8 cellular contexts compared by ENCODE assay signal in genomic region chr10:103712898-103713498, GRCh38.
A peak's percentile ranks its signal among the peaks of the same experiment; 100 is the strongest.
DNase-seq lines count a peak whose midpoint lies in the region; ATAC-seq and FAIRE-seq lines count a peak whose summit lies in the region.

No MANE protein-coding gene starts in this region.

- peak; percentile 80 for FAIRE-seq in endometrium (lab: Jason Lieb, UNC)

- DNase-seq in NCI-H187 (lab: John Stamatoyannopoulos, UW) (peak; percentile 4 to 22), NCI-H187 treated with DMSO at 0.1 percent for 48 hours (lab: John Stamatoyannopoulos, UW) (no peak), NOMO-1 (lab: John Stamatoyannopoulos, UW; ENCODE audit: unreplicated experiment in 2 of 2) (peak; percentile 57 to 68), middle frontal gyrus (ENCODE audit: extremely low spot score, low spot score) (peak; percentile 76)
- peak; percentile 46 to 88 (median 58) for DNase-seq in activated CD8-positive, alpha-beta memory T cell treated with anti-CD3 and anti-CD28 coated beads for 48 hours (ENCODE audit: low read depth in 2 of 3, low spot score in 2 of 3)
- peak; percentile 95 for DNase-seq in stimulated activated CD8-positive, alpha-beta memory T cell treated with anti-CD3 and anti-CD28 coated beads, Interleukin-4, amount 100 ng/mL, for 48 hours

- peak; percentile 72 for ATAC-seq in HG03103 (IDR thresholded peaks at IDR 0.05; ENCODE audit: low read depth, unreplicated experiment)
